Comparison of ENCODE assay signal across 2 cellular contexts in genomic region chr21:45980697-45981096, GRCh38.
TF ChIP-seq lines count a peak whose summit lies in the region.

No MANE protein-coding gene starts in this region.

TF ChIP-seq in A549, 52 proteins besides CTCF, POLR2A, EP300 and RAD21:
- TF ChIP-seq, protein P1, sequence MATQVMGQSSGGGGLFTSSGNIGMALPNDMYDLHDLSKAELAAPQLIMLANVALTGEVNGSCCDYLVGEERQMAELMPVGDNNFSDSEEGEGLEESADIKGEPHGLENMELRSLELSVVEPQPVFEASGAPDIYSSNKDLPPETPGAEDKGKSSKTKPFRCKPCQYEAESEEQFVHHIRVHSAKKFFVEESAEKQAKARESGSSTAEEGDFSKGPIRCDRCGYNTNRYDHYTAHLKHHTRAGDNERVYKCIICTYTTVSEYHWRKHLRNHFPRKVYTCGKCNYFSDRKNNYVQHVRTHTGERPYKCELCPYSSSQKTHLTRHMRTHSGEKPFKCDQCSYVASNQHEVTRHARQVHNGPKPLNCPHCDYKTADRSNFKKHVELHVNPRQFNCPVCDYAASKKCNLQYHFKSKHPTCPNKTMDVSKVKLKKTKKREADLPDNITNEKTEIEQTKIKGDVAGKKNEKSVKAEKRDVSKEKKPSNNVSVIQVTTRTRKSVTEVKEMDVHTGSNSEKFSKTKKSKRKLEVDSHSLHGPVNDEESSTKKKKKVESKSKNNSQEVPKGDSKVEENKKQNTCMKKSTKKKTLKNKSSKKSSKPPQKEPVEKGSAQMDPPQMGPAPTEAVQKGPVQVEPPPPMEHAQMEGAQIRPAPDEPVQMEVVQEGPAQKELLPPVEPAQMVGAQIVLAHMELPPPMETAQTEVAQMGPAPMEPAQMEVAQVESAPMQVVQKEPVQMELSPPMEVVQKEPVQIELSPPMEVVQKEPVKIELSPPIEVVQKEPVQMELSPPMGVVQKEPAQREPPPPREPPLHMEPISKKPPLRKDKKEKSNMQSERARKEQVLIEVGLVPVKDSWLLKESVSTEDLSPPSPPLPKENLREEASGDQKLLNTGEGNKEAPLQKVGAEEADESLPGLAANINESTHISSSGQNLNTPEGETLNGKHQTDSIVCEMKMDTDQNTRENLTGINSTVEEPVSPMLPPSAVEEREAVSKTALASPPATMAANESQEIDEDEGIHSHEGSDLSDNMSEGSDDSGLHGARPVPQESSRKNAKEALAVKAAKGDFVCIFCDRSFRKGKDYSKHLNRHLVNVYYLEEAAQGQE (IDR thresholded peaks at IDR 0.05), result no peak
- 0 out of 2 replicates have a peak, but pooled peaks have one; percentile 24 for TF ChIP-seq CHD4 (IDR thresholded peaks at IDR 0.05; ENCODE audit: borderline replicate concordance)
TF ChIP-seq in A549: peak in this region for 1.

TF ChIP-seq in H1, 55 proteins besides CTCF, POLR2A, EP300 and RAD21:
- TF ChIP-seq NANOG (IDR thresholded peaks at IDR 0.05; ENCODE audit: insufficient read depth, low read depth, low read length, poor library complexity, severe bottlenecking) (no peak), SIX5 (IDR thresholded peaks at IDR 0.05; ENCODE audit: low read depth, low read length) (no peak), KDM4A (IDR thresholded peaks at IDR 0.05; ENCODE audit: low read depth, low read length, severe bottlenecking) (peak; percentile 3), POLR2AphosphoS5 (IDR thresholded peaks at IDR 0.05; ENCODE audit: low read depth, low read length) (no peak)
